Comparison of ENCODE assay signal across 28 cellular contexts in genomic region chrX:64218023-64218422, GRCh38. TPM values are rescaled to one million over a fixed set of nuclear protein-coding genes. Genes with fewer than 3 reads are reported as not detected.
A peak's percentile ranks its signal among the peaks of the same experiment; 100 is the strongest.
DNase-seq lines count a peak whose midpoint lies in the region; ATAC-seq and TF ChIP-seq lines count a peak whose summit lies in the region.
"Had no signal": no experiment of that assay in that cellular context is flagged by ENCODE, and none has a peak within 500 bp of the region (broad histone marks: within the 10 kb centered on the region; RNA-seq: fewer than 3 reads in every experiment).

No MANE protein-coding gene starts in this region.

- TF ChIP-seq CTCF in right atrium auricular region (IDR thresholded peaks at IDR 0.05) (no peak), heart left ventricle (IDR thresholded peaks at IDR 0.05) (no peak), esophagus muscularis mucosa (IDR thresholded peaks at IDR 0.05) (no peak), type B pancreatic cell (conservative IDR thresholded peaks at IDR 0.05) (no peak), sigmoid colon (IDR thresholded peaks at IDR 0.05) (no peak)

- H3K4me3 ChIP-seq in right atrium auricular region (no peak overlapping the region), heart left ventricle (no peak overlapping the region), esophagus muscularis mucosa (no peak overlapping the region), sigmoid colon (no peak overlapping the region)
- H3K4me3 ChIP-seq: A549; BLaER1 treated with 17β-estradiol and CSF1 and Interleukin-3, amounts not matched to agents 10 nM and 100 nM; GM12878 had no signal

- H3K4me1 Mint-ChIP-seq in type B pancreatic cell (ENCODE audit: unreplicated experiment): no peaks in the 10 kb centered on the region
- H3K4me1 Mint-ChIP-seq: CD14-positive monocyte; CD4-positive, alpha-beta memory T cell; CD4-positive, CD25-positive, alpha-beta regulatory T cell; CD8-positive, alpha-beta memory T cell had no signal

- TF ChIP-seq POLR2A in heart left ventricle (IDR thresholded peaks at IDR 0.05) (no peak), esophagus muscularis mucosa (IDR thresholded peaks at IDR 0.05; ENCODE audit: low read depth) (no peak), sigmoid colon (IDR thresholded peaks at IDR 0.05) (no peak)

- intact Hi-C loops in heart left ventricle (cut with DNase I): no loop called here
- intact Hi-C loops in esophagus muscularis mucosa (cut with DNase I): no loop called here
- intact Hi-C loops in sigmoid colon (cut with DNase I): no loop called here

- no peak overlapping the region for H3K27ac Mint-ChIP-seq in type B pancreatic cell
- H3K27ac Mint-ChIP-seq: B cell; CD14-positive monocyte; CD4-positive, alpha-beta memory T cell; CD4-positive, CD25-positive, alpha-beta regulatory T cell; CD8-positive, alpha-beta memory T cell had no signal

- H3K27ac ChIP-seq in right atrium auricular region: no peak overlapping the region
- no peak overlapping the region for H3K27ac ChIP-seq in heart left ventricle
- no peak overlapping the region for H3K27ac ChIP-seq in esophagus muscularis mucosa (replicated peaks in 1 of 4)
- H3K27ac ChIP-seq in sigmoid colon: no peak overlapping the region
- H3K27ac ChIP-seq: 22Rv1; A549; BLaER1 treated with 17β-estradiol and CSF1 and Interleukin-3, amounts not matched to agents 10 nM and 100 nM had no signal

- no peak for ATAC-seq in heart left ventricle
- ATAC-seq: A549, GM12878 had no signal

- no peaks in the 10 kb centered on the region for H3K27me3 Mint-ChIP-seq in type B pancreatic cell
- H3K27me3 Mint-ChIP-seq: B cell; CD4-positive, CD25-positive, alpha-beta regulatory T cell had no signal

- H3K4me1 ChIP-seq in right atrium auricular region: no peaks in the 10 kb centered on the region
- no peaks in the 10 kb centered on the region for H3K4me1 ChIP-seq in heart left ventricle
- no peaks in the 10 kb centered on the region for H3K4me1 ChIP-seq in esophagus muscularis mucosa
- no peaks in the 10 kb centered on the region for H3K4me1 ChIP-seq in sigmoid colon
- H3K4me1 ChIP-seq: A549; BLaER1 treated with 17β-estradiol and CSF1 and Interleukin-3, amounts not matched to agents 10 nM and 100 nM had no signal

- H3K27me3 ChIP-seq in right atrium auricular region (no peaks in the 10 kb centered on the region), heart left ventricle (peaks cover 0 to 3% (median 0%) of the 10 kb centered on the region in 9 donors), esophagus muscularis mucosa (no peaks in the 10 kb centered on the region), sigmoid colon (no peaks in the 10 kb centered on the region)

- TF ChIP-seq EP300 in esophagus muscularis mucosa (IDR thresholded peaks at IDR 0.05) (no peak), sigmoid colon (IDR thresholded peaks at IDR 0.05) (no peak)

- no peaks in the 10 kb centered on the region for H3K36me3 Mint-ChIP-seq in type B pancreatic cell
- H3K36me3 Mint-ChIP-seq: CD14-positive monocyte; CD4-positive, alpha-beta memory T cell; CD4-positive, CD25-positive, alpha-beta regulatory T cell; CD8-positive, alpha-beta memory T cell had no signal

- WGBS in heart left ventricle, 4 donors: 87 to 96% (median 92%) methylated on average over 4 of the region's 4 CpGs
- WGBS in esophagus muscularis mucosa: 85% methylated on average over 4 of the region's 4 CpGs
- 95 to 97% methylated on average over 4 of the region's 4 CpGs for whole genome bisulfite sequencing in sigmoid colon, 2 donors

- no peak overlapping the region for H3K4me3 Mint-ChIP-seq in type B pancreatic cell
- H3K4me3 Mint-ChIP-seq: B cell; CD14-positive monocyte; CD4-positive, alpha-beta memory T cell; CD4-positive, CD25-positive, alpha-beta regulatory T cell; CD8-positive, alpha-beta memory T cell had no signal

- peak; percentile 36 for DNase-seq in right atrium auricular region (ENCODE audit: low spot score)
- no peak for DNase-seq in heart left ventricle
- DNase-seq in esophagus muscularis mucosa (ENCODE audit: extremely low spot score): peak; percentile 14
- DNase-seq in type B pancreatic cell (ENCODE audit: extremely low spot score, unreplicated experiment): peak; percentile 11
- DNase-seq in sigmoid colon: no peak
- DNase-seq in cerebellum (ENCODE audit: low spot score): no peak
- no peak for DNase-seq in C1 segment of cervical spinal cord (lab: John Stamatoyannopoulos, UW)
- DNase-seq: AML-193; CD4-positive, alpha-beta memory T cell; CD4-positive, CD25-positive, alpha-beta regulatory T cell; CD8-positive, alpha-beta memory T cell; COR-L47; DMS 273 treated with DMSO at 0.1 percent for 48 hours; DMS153; DMS53; DMS79; DND-41; EL; GDM1 had no signal

- H3K9me3 Mint-ChIP-seq in type B pancreatic cell: no peaks in the 10 kb centered on the region
- H3K9me3 Mint-ChIP-seq: CD4-positive, alpha-beta memory T cell; CD4-positive, CD25-positive, alpha-beta regulatory T cell; CD8-positive, alpha-beta memory T cell had no signal

- no peaks in the 10 kb centered on the region for H3K9me3 ChIP-seq in right atrium auricular region
- H3K9me3 ChIP-seq in heart left ventricle: no peaks in the 10 kb centered on the region
- no peaks in the 10 kb centered on the region for H3K9me3 ChIP-seq in esophagus muscularis mucosa
- no peaks in the 10 kb centered on the region for H3K9me3 ChIP-seq in sigmoid colon
- H3K9me3 ChIP-seq: A549; BLaER1 treated with 17β-estradiol and CSF1 and Interleukin-3, amounts not matched to agents 10 nM and 100 nM had no signal

- H3K36me3 ChIP-seq in right atrium auricular region (no peaks in the 10 kb centered on the region), heart left ventricle (no peaks in the 10 kb centered on the region), esophagus muscularis mucosa (no peaks in the 10 kb centered on the region), sigmoid colon (no peaks in the 10 kb centered on the region)
- H3K36me3 ChIP-seq: BLaER1 treated with 17β-estradiol and CSF1 and Interleukin-3, amounts not matched to agents 10 nM and 100 nM had no signal

RNA-seq across cellular contexts. Expression of gene ASB12, which starts 12.4 kb away (rescaled TPM):
- under 1 TPM in 1 of 2 donors, not detected in 1; 0.85 TPM for total RNA-seq in right atrium auricular region
- total RNA-seq in heart left ventricle: 1 to 10 TPM; 2.2 to 5.1 (median 3.0) TPM
- polyA plus RNA-seq in heart left ventricle: 1 to 10 TPM; 1.4 to 3.7 TPM
- not detected for total RNA-seq in esophagus muscularis mucosa
- 0.63 TPM in 1 of 2 replicates, not detected in the other for total RNA-seq in type B pancreatic cell (ENCODE audit: low replicate concordance)
- under 1 TPM in 1 of 4 donors, not detected in 3; 0.36 TPM for total RNA-seq in sigmoid colon
- 1 to 10 TPM in 1 of 3 donors, under 1 TPM in 1, not detected in 1; 0.17 to 1.2 TPM for polyA plus RNA-seq in sigmoid colon
- total RNA-seq in cerebellum: 0.54 TPM
- total RNA-seq: A172; CD4-positive, alpha-beta memory T cell; CD4-positive, CD25-positive, alpha-beta regulatory T cell; CD8-positive, alpha-beta memory T cell; Daoy; G401; GM12878 had no signal
- polyA plus RNA-seq: CD14-positive monocyte; CD8-positive, alpha-beta memory T cell had no signal

RNA-seq across cellular contexts. Expression of gene AMER1, which starts 12.5 kb away (rescaled TPM):
- total RNA-seq in right atrium auricular region (1 to 10 TPM; 3.5 to 4.1 TPM), heart left ventricle (1 to 10 TPM; 3.6 to 5.6 (median 4.5) TPM), esophagus muscularis mucosa (1 to 10 TPM; 4.5 to 9.6 (median 7.3) TPM), type B pancreatic cell (ENCODE audit: low replicate concordance) (8.9 and 11.7 TPM in 2 replicates), sigmoid colon (1 to 10 TPM; 4.3 to 7.5 (median 6.1) TPM), cerebellum (10.4 TPM)
- polyA plus RNA-seq in heart left ventricle (1 to 10 TPM; 1.7 to 2.6 TPM), sigmoid colon (1 to 10 TPM; 1.2 to 3.0 (median 2.5) TPM)

Comparison
In these comparisons a context has a peak if more than half of its experiments do, and no peak if none do; other contexts are left out.
1. DNase-seq: peak in right atrium auricular region (single experiment), esophagus muscularis mucosa (single experiment) and type B pancreatic cell (single experiment); none in heart left ventricle (0 of 5), sigmoid colon (single experiment), cerebellum (single experiment) and C1 segment of cervical spinal cord (0 of 14).